In genomic region chr1:109986054-109986444, GRCh38 we compare ENCODE assay signal across 10 cellular contexts. TPM values are rescaled to one million over a fixed set of nuclear protein-coding genes. Genes with fewer than 3 reads are reported as not detected.
DNase-seq lines count a peak whose midpoint lies in the region; ATAC-seq, FAIRE-seq and TF ChIP-seq lines count a peak whose summit lies in the region.
"Had no signal": no experiment of that assay in that cellular context is flagged by ENCODE, and none has a peak within 500 bp of the region (broad histone marks: within the 10 kb centered on the region; RNA-seq: fewer than 3 reads in every experiment).

No MANE protein-coding gene starts in this region.

- H3K27ac ChIP-seq in CD4-positive, alpha-beta memory T cell (ENCODE audit: low read depth, low read length): peak overlapping the region; percentile 82
- H3K27ac ChIP-seq in OCI-LY3 (ENCODE audit: low read length) (no peak overlapping the region), H1 (ENCODE audit: low read depth, low read length) (no peak overlapping the region)

- CTCF ChIA-PET in CD4-positive, alpha-beta memory T cell (lab: Charles Lee; ENCODE audit: partially characterized antibody): interaction anchor here (1.2 to 15.4 kb wide), 8 partner anchors 12 to 440 kb away, joined by 3 to 864 read pairs (median 28); partner anchors contain the start of genes GNAI3 and GSTM4
- CTCF ChIA-PET in H1 (lab: Charles Lee; ENCODE audit: partially characterized antibody): interaction anchor here (0.8 to 18.1 kb wide), 8 partner anchors 9 to 204 kb away, joined by 3 to 700 read pairs (median 22); no protein-coding TSS in a partner anchor

- no peak for FAIRE-seq in H1 (lab: Jason Lieb, UNC)
- FAIRE-seq: colon had no signal

- H3K36me3 Mint-ChIP-seq in CD4-positive, alpha-beta memory T cell: peaks cover 2 to 15% of the 10 kb centered on the region in 2 donors
- peaks cover 5% of the 10 kb centered on the region for H3K36me3 Mint-ChIP-seq in osteocyte (ENCODE audit: unreplicated experiment)

- no peaks in the 10 kb centered on the region for H3K9me3 ChIP-seq in CD4-positive, alpha-beta memory T cell (ENCODE audit: control insufficient read depth in 1 of 2, low read length in 2 of 2)
- H3K9me3 ChIP-seq in OCI-LY3 (ENCODE audit: insufficient read depth, low read length) (no peaks in the 10 kb centered on the region), H1 (ENCODE audit: insufficient read depth in 2 of 2, low read depth in 1 of 2, low read length in 1 of 2) (no peaks in the 10 kb centered on the region)

- no peak overlapping the region for H4K8ac ChIP-seq in H1 (ENCODE audit: extremely low read depth, insufficient read depth, low read length)

- H4K5ac ChIP-seq in H1 (ENCODE audit: insufficient read length, low read depth, low read length): no peak overlapping the region

- H2AFZ ChIP-seq in OCI-LY3 (ENCODE audit: low read depth, low read length) (no peak overlapping the region), H1 (ENCODE audit: low read length) (no peak overlapping the region)

- peak overlapping the region; percentile 99 for H3K4me2 ChIP-seq in OCI-LY3 (ENCODE audit: low read length)
- H3K4me2 ChIP-seq in H1 (ENCODE audit: insufficient read depth in 1 of 2, low read depth in 2 of 2, low read length in 2 of 2): peak overlapping the region; percentile 83 to 84

- peaks cover 6% of the 10 kb centered on the region for H3K36me3 ChIP-seq in CD4-positive, alpha-beta memory T cell (ENCODE audit: insufficient read depth, low read length)
- H3K36me3 ChIP-seq in OCI-LY3 (replicated peaks; ENCODE audit: low read depth, low read length): no peaks in the 10 kb centered on the region
- H3K36me3 ChIP-seq in H1 (ENCODE audit: control insufficient read depth in 2 of 4, insufficient read depth in 4 of 4, low read length in 3 of 4): peaks cover 0 to 7% (median 2%) of the 10 kb centered on the region in 4 experiments; a peak in 2 of 8 replicates

- H3K18ac ChIP-seq in H1 (ENCODE audit: extremely low read depth, low read length): no peak overlapping the region

- H3K9ac ChIP-seq in OCI-LY3 (ENCODE audit: low read length) (no peak overlapping the region), H1 (replicated peaks in 1 of 4; ENCODE audit: extremely low read depth in 1 of 4, low read depth in 3 of 4, low read length in 3 of 4) (peak overlapping the region in 1 of 4 experiments; percentile 53; a peak in 1 of 7 replicates)

- H3K4me1 ChIP-seq in CD4-positive, alpha-beta memory T cell (ENCODE audit: insufficient read depth, low read length): peaks cover 31% of the 10 kb centered on the region
- H3K4me1 ChIP-seq in OCI-LY3 (ENCODE audit: low read length) (peaks cover 32% of the 10 kb centered on the region), H1 (replicated peaks in 1 of 4; ENCODE audit: control insufficient read depth in 3 of 4, insufficient read depth in 4 of 4, low read length in 3 of 4) (peaks cover 4 to 12% (median 11%) of the 10 kb centered on the region in 4 experiments; a peak in 6 of 7 replicates)

- no peaks in the 10 kb centered on the region for H3K27me3 ChIP-seq in CD4-positive, alpha-beta memory T cell (ENCODE audit: insufficient read depth, low read length)
- H3K27me3 ChIP-seq in OCI-LY3 (ENCODE audit: low read depth, low read length): no peaks in the 10 kb centered on the region
- H3K27me3 ChIP-seq in H1 (replicated peaks in 1 of 4; ENCODE audit: control insufficient read depth in 3 of 4, extremely low read depth in 1 of 4, insufficient read depth in 3 of 4, low read length in 3 of 4): no peaks in the 10 kb centered on the region

- H2BK5ac ChIP-seq in H1 (ENCODE audit: low read depth, low read length): no peak overlapping the region

- no peak overlapping the region for H2AK5ac ChIP-seq in H1 (ENCODE audit: low read depth, low read length)

- H3K79me2 ChIP-seq in OCI-LY3 (ENCODE audit: low read length) (peaks cover 47% of the 10 kb centered on the region), H1 (ENCODE audit: control insufficient read depth in 1 of 2, insufficient read depth in 2 of 2, low read length in 2 of 2) (peaks cover 3 to 59% of the 10 kb centered on the region in 2 experiments; a peak in 3 of 4 replicates)

- no peak for TF ChIP-seq RAD21 in H1 (IDR thresholded peaks at IDR 0.05 in 1 of 2, conservative IDR thresholded peaks at IDR 0.05 in 1 of 2; ENCODE audit: low read depth in 2 of 2, low read length in 2 of 2)

- H3K4me3 Mint-ChIP-seq in CD4-positive, alpha-beta memory T cell: peak overlapping the region; percentile 97 to 100 (median 99)
- H3K4me3 Mint-ChIP-seq in osteocyte (ENCODE audit: unreplicated experiment): peak overlapping the region; percentile 96

- no peak for TF ChIP-seq CTCF in OCI-LY3 (IDR thresholded peaks at IDR 0.05; ENCODE audit: low read depth, low read length)
- no peak for TF ChIP-seq CTCF in H1 (IDR thresholded peaks at IDR 0.05; ENCODE audit: control extremely low read depth in 1 of 3, insufficient read depth in 1 of 3, low read depth in 1 of 3, low read length in 3 of 3)
- TF ChIP-seq CTCF in osteocyte (IDR thresholded peaks at IDR 0.05): no peak

- H3K27me3 Mint-ChIP-seq in CD4-positive, alpha-beta memory T cell: no peaks in the 10 kb centered on the region
- H3K27me3 Mint-ChIP-seq in osteocyte (ENCODE audit: unreplicated experiment): no peaks in the 10 kb centered on the region

- H2BK12ac ChIP-seq in H1 (ENCODE audit: low read depth, low read length): no peak overlapping the region

- WGBS in H1 (ENCODE audit: extremely low coverage in 1 of 2, insufficient coverage in 1 of 2, insufficient read length in 1 of 2, insufficient replicate concordance in 2 of 2, low coverage in 1 of 2, low lambda C conversion rate in 2 of 2, missing lambda C conversion rate in 1 of 2), 2 experiments: 97% methylated on average over 3 of the region's 3 CpGs; no CpG with 5 or more reads in 1 of the 2 experiments

- H3K4me3 ChIP-seq in CD4-positive, alpha-beta memory T cell (ENCODE audit: low read length in 2 of 2): peak overlapping the region in 1 of 2 donors; percentile 58
- H3K4me3 ChIP-seq in OCI-LY3 (ENCODE audit: low read length) (peak overlapping the region; percentile 93), H1 (ENCODE audit: extremely low read depth in 1 of 4, insufficient read depth in 2 of 4, low read depth in 3 of 4, low read length in 4 of 4) (peak overlapping the region in 3 of 4 experiments; percentile 40 to 82 (median 78); a peak in 5 of 8 replicates)

- H2BK20ac ChIP-seq in H1 (ENCODE audit: low read length): no peak overlapping the region

- DNase-seq in CD4-positive, alpha-beta memory T cell: no peak
- DNase-seq in H1 (ENCODE audit: low read depth in 1 of 2, low spot score in 2 of 2) (no peak), osteocyte (ENCODE audit: extremely low spot score, unreplicated experiment) (no peak), sciatic nerve (ENCODE audit: low spot score) (no peak)
- DNase-seq: MV-4-11 had no signal

- no peak overlapping the region for H2BK120ac ChIP-seq in H1 (replicated peaks; ENCODE audit: low read depth, low read length)

- no peak overlapping the region for H3K4ac ChIP-seq in H1 (replicated peaks; ENCODE audit: insufficient read length, low read depth, low read length)

- intact Hi-C loops in CD4-positive, alpha-beta memory T cell (cut with micrococcal nuclease): no loop called here
- intact Hi-C loops in sciatic nerve (cut with DNase I): loop anchor here (10.0 kb wide), 1 partner anchor 71 kb away; the partner anchor contains the start of gene CSF1

- H3K9me3 Mint-ChIP-seq in CD4-positive, alpha-beta memory T cell: no peaks in the 10 kb centered on the region
- H3K9me3 Mint-ChIP-seq in osteocyte (ENCODE audit: unreplicated experiment): no peaks in the 10 kb centered on the region

- no peaks in the 10 kb centered on the region for H3K79me1 ChIP-seq in H1 (ENCODE audit: low read depth, low read length)

- no peak overlapping the region for H4K91ac ChIP-seq in H1 (replicated peaks; ENCODE audit: insufficient read length, low read length)

- no peak overlapping the region for H3K14ac ChIP-seq in H1 (ENCODE audit: insufficient read length)

- peaks cover 4% of the 10 kb centered on the region; the same call in 1 of the 2 replicates for H3K23me2 ChIP-seq in H1 (ENCODE audit: low read depth, low read length)

- no peak overlapping the region for H3K23ac ChIP-seq in H1 (ENCODE audit: insufficient read length)

- no peak overlapping the region for H3K56ac ChIP-seq in H1 (replicated peaks; ENCODE audit: insufficient read length, low read depth, low read length)

- POLR2A ChIA-PET in CD4-positive, alpha-beta memory T cell (lab: Charles Lee; ENCODE audit: partially characterized antibody): interaction anchor here (0.8 to 3.2 kb wide), 9 partner anchors 48 to 440 kb away, joined by 3 to 86 read pairs (median 7); partner anchors contain the start of genes AMPD2, GNAI3, GNAT2 and STRIP1
- POLR2A ChIA-PET in H1 (lab: Charles Lee; ENCODE audit: partially characterized antibody): interaction anchor here (0.8 to 4.3 kb wide), 11 partner anchors 11 to 342 kb away, joined by 3 to 19 read pairs (median 8); no protein-coding TSS in a partner anchor

- no peak for TF ChIP-seq EP300 in H1 (IDR thresholded peaks at IDR 0.05; ENCODE audit: borderline replicate concordance in 1 of 2, low read depth in 2 of 2, low read length in 2 of 2)

- H3K27ac Mint-ChIP-seq in CD4-positive, alpha-beta memory T cell: peak overlapping the region in 6 of 7 donors; percentile 35 to 99 (median 99)
- H3K27ac Mint-ChIP-seq in osteocyte (ENCODE audit: unreplicated experiment): peak overlapping the region; percentile 100

- H2BK15ac ChIP-seq in H1 (ENCODE audit: low read length): no peak overlapping the region

- no peak for ATAC-seq in GM21717 (IDR thresholded peaks at IDR 0.05; ENCODE audit: unreplicated experiment)
- ATAC-seq in sciatic nerve: no peak
- no peak for ATAC-seq in GM19035 (IDR thresholded peaks at IDR 0.05; ENCODE audit: unreplicated experiment)
- ATAC-seq in GM18517 (IDR thresholded peaks at IDR 0.05; ENCODE audit: unreplicated experiment): no peak

- peaks cover 28 to 48% (median 35%) of the 10 kb centered on the region in 4 donors for H3K4me1 Mint-ChIP-seq in CD4-positive, alpha-beta memory T cell
- peaks cover 68% of the 10 kb centered on the region for H3K4me1 Mint-ChIP-seq in osteocyte (ENCODE audit: unreplicated experiment)

- no peak for TF ChIP-seq POLR2A in H1 (IDR thresholded peaks at IDR 0.05; ENCODE audit: control extremely low read depth in 1 of 2, low read depth in 2 of 2, low read length in 2 of 2)

- peaks cover 22% of the 10 kb centered on the region for H4K20me1 ChIP-seq in OCI-LY3 (ENCODE audit: insufficient read depth, low read length)
- peaks cover 10% of the 10 kb centered on the region in 2 experiments for H4K20me1 ChIP-seq in H1 (replicated peaks in 1 of 2; ENCODE audit: control insufficient read depth in 1 of 2, insufficient read depth in 2 of 2, low read length in 2 of 2)

RNA-seq across cellular contexts. Expression of gene AHCYL1, which starts 1.5 kb away (rescaled TPM):
- total RNA-seq in CD4-positive, alpha-beta memory T cell: 10 to 100 TPM; 44.2 to 45.1 TPM
- polyA plus RNA-seq in CD4-positive, alpha-beta memory T cell: 10 to 100 TPM; 41.7 to 54.9 TPM
- 92.5 and 95.9 TPM in 2 replicates for total RNA-seq in H1 (2021; fragmentation: NEBNext Ultra II Directional; extraction: Animal tissue kit (Norgen Biotek cat#: 25700))
- 55.8 and 64.5 TPM in 2 replicates for polyA plus RNA-seq in H1 (2011; rRNA removed)
- 62.7 TPM for polyA plus RNA-seq in H1 (2011; cell fraction: cytosol; rRNA removed)
- 54.7 TPM for polyA plus RNA-seq in H1 (2011; cell fraction: nucleus; rRNA removed)
- 74.7 to 98.1 TPM (median 80.1 TPM) in 4 replicates for polyA plus RNA-seq in H1 (2012, experiment 1 of 2)
- polyA plus RNA-seq in H1 (2012, experiment 2 of 2): 12.0 TPM
- polyA plus RNA-seq in H1 (2013, experiment 1 of 2): 64.4 TPM
- polyA plus RNA-seq in H1 (2013, experiment 2 of 2): 62.7 TPM
- polyA minus RNA-seq in H1 (2011; rRNA and poly(A)+ RNA removed): 83.3 and 95.8 TPM in 2 replicates
- 46.4 TPM for polyA minus RNA-seq in H1 (2011; cell fraction: cytosol; rRNA and poly(A)+ RNA removed)
- polyA minus RNA-seq in H1 (2011; cell fraction: nucleus; rRNA and poly(A)+ RNA removed): 34.2 TPM
- total RNA-seq in osteocyte (77.0 and 79.3 TPM in 2 replicates), sciatic nerve (71.3 TPM)

RNA-seq across cellular contexts. Expression of gene STRIP1, which starts 48.4 kb away (rescaled TPM):
- total RNA-seq in CD4-positive, alpha-beta memory T cell: 10 to 100 TPM; 73.3 TPM
- 10 to 100 TPM; 16.5 to 30.2 TPM for polyA plus RNA-seq in CD4-positive, alpha-beta memory T cell
- 45.1 and 45.6 TPM in 2 replicates for total RNA-seq in H1 (2021; fragmentation: NEBNext Ultra II Directional; extraction: Animal tissue kit (Norgen Biotek cat#: 25700))
- polyA plus RNA-seq in H1 (2011; rRNA removed): 21.3 and 23.7 TPM in 2 replicates
- 31.9 TPM for polyA plus RNA-seq in H1 (2011; cell fraction: cytosol; rRNA removed)
- polyA plus RNA-seq in H1 (2011; cell fraction: nucleus; rRNA removed): 115 TPM
- polyA plus RNA-seq in H1 (2012, experiment 1 of 2): 31.9 to 37.5 TPM (median 34.3 TPM) in 4 replicates
- polyA plus RNA-seq in H1 (2012, experiment 2 of 2): 15.7 TPM
- 24.5 TPM for polyA plus RNA-seq in H1 (2013, experiment 1 of 2)
- 23.5 TPM for polyA plus RNA-seq in H1 (2013, experiment 2 of 2)
- polyA minus RNA-seq in H1 (2011; rRNA and poly(A)+ RNA removed): 75.4 and 77.6 TPM in 2 replicates
- polyA minus RNA-seq in H1 (2011; cell fraction: cytosol; rRNA and poly(A)+ RNA removed): 26.4 TPM
- 81.9 TPM for polyA minus RNA-seq in H1 (2011; cell fraction: nucleus; rRNA and poly(A)+ RNA removed)
- 55.7 and 55.8 TPM in 2 replicates for total RNA-seq in osteocyte
- total RNA-seq in sciatic nerve: 44.1 TPM
